In genomic region chr7:47183896-47184629, GRCh38 we compare ENCODE assay signal across 1 cellular context.
TF ChIP-seq lines count a peak whose summit lies in the region.

No MANE protein-coding gene starts in this region.

TF ChIP-seq in GM12878, 131 proteins besides CTCF, POLR2A, EP300 and RAD21 (continued from another document):
- no peak for TF ChIP-seq SKIL (IDR thresholded peaks at IDR 0.05; ENCODE audit: low read depth, poor library complexity, severe bottlenecking)
